ENCODE assay signal across 8 cellular contexts in genomic region chr2:201642579-201643215, GRCh38. TPM values are rescaled to one million over a fixed set of nuclear protein-coding genes. Genes with fewer than 3 reads are reported as not detected.
A peak's percentile ranks its signal among the peaks of the same experiment; 100 is the strongest.
DNase-seq lines count a peak whose midpoint lies in the region; ATAC-seq and TF ChIP-seq lines count a peak whose summit lies in the region.

No MANE protein-coding gene starts in this region.

- peak overlapping the region; percentile 77 to 82 for H3K4ac ChIP-seq in mesenchymal stem cell (ENCODE audit: low read depth in 1 of 2, low read length in 2 of 2)

- peak; percentile 85 for ATAC-seq in HG03439 (IDR thresholded peaks at IDR 0.05; ENCODE audit: unreplicated experiment)

- peak overlapping the region in 1 of 2 experiments; percentile 83 for H3K14ac ChIP-seq in mesenchymal stem cell (ENCODE audit: low read length in 2 of 2)

- no peaks in the 10 kb centered on the region for H3K36me3 ChIP-seq in BJ (ENCODE audit: control insufficient read depth, insufficient read depth, low read length)
- H3K36me3 ChIP-seq in effector memory CD4-positive, alpha-beta T cell (ENCODE audit: control insufficient read depth, insufficient read depth, low read length): no peaks in the 10 kb centered on the region
- peaks cover 0 to 16% of the 10 kb centered on the region in 2 experiments for H3K36me3 ChIP-seq in mesenchymal stem cell (ENCODE audit: control insufficient read depth in 1 of 2, insufficient read depth in 2 of 2, low read depth in 1 of 2, low read length in 2 of 2)

- TF ChIP-seq CTCF in BJ (IDR thresholded peaks at IDR 0.05; ENCODE audit: insufficient read depth, low read depth, low read length): no peak

- CTCF ChIA-PET in BJ (lab: Yijun Ruan, JAX): interaction anchor here (0.9 to 1.3 kb wide), 2 partner anchors 21 to 59 kb away, joined by 3 read pairs; no protein-coding TSS in a partner anchor

- WGBS in mesenchymal stem cell: under 1% methylated on average over 51 of the region's 56 CpGs

- peak overlapping the region; percentile 91 for H4K8ac ChIP-seq in mesenchymal stem cell (ENCODE audit: low read length)

- H3K9me3 ChIP-seq in effector memory CD4-positive, alpha-beta T cell (ENCODE audit: control insufficient read depth, low read length): no peaks in the 10 kb centered on the region
- no peaks in the 10 kb centered on the region for H3K9me3 ChIP-seq in mesenchymal stem cell (ENCODE audit: control insufficient read depth, low read length)

- H3K23ac ChIP-seq in mesenchymal stem cell (ENCODE audit: low read length in 2 of 2): no peak overlapping the region

- H3K79me1 ChIP-seq in mesenchymal stem cell (replicated peaks; ENCODE audit: low read length, poor library complexity, severe bottlenecking): peaks cover 13% of the 10 kb centered on the region

- H3K18ac ChIP-seq in mesenchymal stem cell (ENCODE audit: low read depth in 1 of 2, low read length in 2 of 2): peak overlapping the region; percentile 84 to 86

- peak overlapping the region; percentile 80 for H2BK5ac ChIP-seq in mesenchymal stem cell (ENCODE audit: low read depth, low read length, poor library complexity, severe bottlenecking)

- H3K9ac ChIP-seq in mesenchymal stem cell (ENCODE audit: low read length): peak overlapping the region; percentile 99

- H3K4me1 ChIP-seq in effector memory CD4-positive, alpha-beta T cell (ENCODE audit: control insufficient read depth, insufficient read depth, low read length, poor library complexity, severe bottlenecking): no peaks in the 10 kb centered on the region
- no peaks in the 10 kb centered on the region for H3K4me1 ChIP-seq in mesenchymal stem cell (ENCODE audit: control insufficient read depth, insufficient read depth, low read depth, low read length)

- H2BK15ac ChIP-seq in mesenchymal stem cell (ENCODE audit: low read depth, poor library complexity, severe bottlenecking): no peak overlapping the region

- H2AK5ac ChIP-seq in mesenchymal stem cell (ENCODE audit: low read length, severe bottlenecking): no peak overlapping the region

- peak overlapping the region; percentile 39 for H2BK120ac ChIP-seq in mesenchymal stem cell (ENCODE audit: low read depth, low read length)

- no peaks in the 10 kb centered on the region for H3K27me3 ChIP-seq in BJ (ENCODE audit: control insufficient read depth, insufficient read depth, low read length)
- no peaks in the 10 kb centered on the region for H3K27me3 ChIP-seq in effector memory CD4-positive, alpha-beta T cell (replicated peaks; ENCODE audit: control insufficient read depth, insufficient read depth, low read length, poor library complexity, severe bottlenecking)
- H3K27me3 ChIP-seq in mesenchymal stem cell (ENCODE audit: control insufficient read depth in 1 of 2, insufficient read depth in 1 of 2, low read length in 2 of 2): no peaks in the 10 kb centered on the region

- no peak overlapping the region for H2BK12ac ChIP-seq in mesenchymal stem cell (ENCODE audit: low read length in 2 of 2)

- DNase-seq in BJ (ENCODE audit: low read depth) (peak; percentile 39), GM19238 (ENCODE audit: insufficient read length, low spot score) (peak; percentile 82), NCI-H774 (lab: John Stamatoyannopoulos, UW) (peak; percentile 81), mesenchymal stem cell (peak; percentile 85)
- peak; percentile 95 for DNase-seq in activated CD8-positive, alpha-beta memory T cell treated with anti-CD3 and anti-CD28 coated beads for 24 hours
- DNase-seq in effector memory CD4-positive, alpha-beta T cell: peak; percentile 71 to 79 (median 74)
- peak; percentile 67 for DNase-seq in stimulated activated CD8-positive, alpha-beta memory T cell treated with anti-CD3 and anti-CD28 coated beads, Interleukin-12 subunit alpha, Interleukin-12 subunit beta, amount 100 ng/mL, for 24 hours (ENCODE audit: extremely low read depth)

- H3K27ac ChIP-seq in effector memory CD4-positive, alpha-beta T cell (ENCODE audit: insufficient read depth, low read length, poor library complexity, severe bottlenecking): peak overlapping the region; percentile 90
- H3K27ac ChIP-seq in mesenchymal stem cell (ENCODE audit: low read length, poor library complexity, severe bottlenecking): peak overlapping the region; percentile 93

- H3K4me2 ChIP-seq in mesenchymal stem cell (ENCODE audit: low read length, poor library complexity, severe bottlenecking): peak overlapping the region; percentile 85

- H2AFZ ChIP-seq in mesenchymal stem cell (ENCODE audit: low read depth, low read length): peak overlapping the region; percentile 90

- POLR2A ChIA-PET in BJ (lab: Charles Lee): interaction anchor here (0.6 to 0.7 kb wide), 2 partner anchors 13 to 279 kb away, joined by 3 to 9 read pairs; no protein-coding TSS in a partner anchor

- peak overlapping the region; percentile 68 for H4K91ac ChIP-seq in mesenchymal stem cell (ENCODE audit: low read length)

- H3K4me3 ChIP-seq in BJ (ENCODE audit: low read depth, low read length) (peak overlapping the region; percentile 58), mesenchymal stem cell (ENCODE audit: insufficient read depth in 1 of 2, low read depth in 1 of 2, low read length in 2 of 2) (peak overlapping the region; percentile 80 to 85)
- H3K4me3 ChIP-seq in effector memory CD4-positive, alpha-beta T cell (ENCODE audit: insufficient read depth, low read depth, low read length, poor library complexity, severe bottlenecking): peak overlapping the region; percentile 99

RNA-seq across cellular contexts. Expression of gene TMEM237, which starts 0.6 kb away (rescaled TPM):
- 48.6 and 83.7 TPM in 2 replicates for polyA plus RNA-seq in BJ (2011; rRNA removed)
- polyA minus RNA-seq in BJ (2011; rRNA and poly(A)+ RNA removed): 26.4 and 28.9 TPM in 2 replicates
- 15.5 TPM for polyA plus RNA-seq in mesenchymal stem cell (2013, experiment 1 of 2)
- 16.5 TPM for polyA plus RNA-seq in mesenchymal stem cell (2013, experiment 2 of 2)

RNA-seq across cellular contexts. Expression of gene MPP4, which starts 55.7 kb away (rescaled TPM):
- 3.8 and 5.9 TPM in 2 replicates for polyA plus RNA-seq in BJ (2011; rRNA removed)
- 3.4 and 7.2 TPM in 2 replicates for polyA minus RNA-seq in BJ (2011; rRNA and poly(A)+ RNA removed)
- 0.51 TPM for polyA plus RNA-seq in mesenchymal stem cell (2013, experiment 1 of 2)
- 0.40 TPM for polyA plus RNA-seq in mesenchymal stem cell (2013, experiment 2 of 2)

Comparison
In these comparisons a context has a peak if more than half of its experiments do, and no peak if none do; other contexts are left out.
1. Peak in every context shown above with its lines: DNase-seq, ATAC-seq, H3K4me3 ChIP-seq and H3K27ac ChIP-seq.
2. DNase-seq: peak in every context shown above with its lines; median percentile 95 in activated CD8-positive, alpha-beta memory T cell treated with anti-CD3 and anti-CD28 coated beads for 24 hours; 85 in mesenchymal stem cell; 82 in GM19238; 81 in NCI-H774; 74 in effector memory CD4-positive, alpha-beta T cell; 67 in stimulated activated CD8-positive, alpha-beta memory T cell treated with anti-CD3 and anti-CD28 coated beads, Interleukin-12 subunit alpha, Interleukin-12 subunit beta, amount 100 ng/mL, for 24 hours; 39 in BJ.